Comparison of ENCODE assay signal across 8 cellular contexts in genomic region chr14:73758392-73759182, GRCh38. TPM values are rescaled to one million over a fixed set of nuclear protein-coding genes. Genes with fewer than 3 reads are reported as not detected.
A peak's percentile ranks its signal among the peaks of the same experiment; 100 is the strongest.
DNase-seq lines count a peak whose midpoint lies in the region; ATAC-seq and TF ChIP-seq lines count a peak whose summit lies in the region.

No MANE protein-coding gene starts in this region.

- H3K36me3 Mint-ChIP-seq in CD4-positive, alpha-beta memory T cell: peaks cover 0 to 18% of the 10 kb centered on the region in 2 donors
- H3K36me3 Mint-ChIP-seq in activated CD8-positive, alpha-beta memory T cell treated with anti-CD3 and anti-CD28 coated beads, Interleukin-2, amount 10 ng/mL, durations not matched to agents 7 days and 5 days: peaks cover 11% of the 10 kb centered on the region

- H3K27me3 ChIP-seq in CD4-positive, alpha-beta memory T cell (ENCODE audit: insufficient read depth, low read length): no peaks in the 10 kb centered on the region
- H3K27me3 ChIP-seq in HL-60 (ENCODE audit: insufficient read depth, poor library complexity, severe bottlenecking): no peaks in the 10 kb centered on the region
- H3K27me3 ChIP-seq in NT2/D1 (ENCODE audit: insufficient read depth, insufficient read length): peaks cover 18% of the 10 kb centered on the region
- H3K27me3 ChIP-seq in endocrine pancreas (ENCODE audit: control insufficient read depth, insufficient read depth, low read length): no peaks in the 10 kb centered on the region
- H3K27me3 ChIP-seq in mucosa of rectum (ENCODE audit: control insufficient read depth in 2 of 2, insufficient read depth in 2 of 2, low read length in 2 of 2): no peaks in the 10 kb centered on the region

- H3K36me3 ChIP-seq in CD4-positive, alpha-beta memory T cell (ENCODE audit: insufficient read depth, low read length): no peaks in the 10 kb centered on the region
- H3K36me3 ChIP-seq in NT2/D1 (ENCODE audit: insufficient read depth, insufficient read length, low read length): no peaks in the 10 kb centered on the region
- no peaks in the 10 kb centered on the region for H3K36me3 ChIP-seq in endocrine pancreas (ENCODE audit: control insufficient read depth, insufficient read depth, low read length)
- H3K36me3 ChIP-seq in mucosa of rectum (ENCODE audit: control insufficient read depth in 2 of 2, insufficient read depth in 2 of 2, low read length in 2 of 2): no peaks in the 10 kb centered on the region

- intact Hi-C loops in CD4-positive, alpha-beta memory T cell (cut with micrococcal nuclease): loop anchor here (1.0 kb wide), 2 partner anchors 30 to 67 kb away; no protein-coding TSS in a partner anchor

- no peak for TF ChIP-seq CTCF in HL-60 (IDR thresholded peaks at IDR 0.05; ENCODE audit: insufficient read depth, low read length)

- H3K9ac ChIP-seq in NT2/D1 (ENCODE audit: insufficient read length, low read depth): peak overlapping the region; percentile 76
- H3K9ac ChIP-seq in endocrine pancreas (ENCODE audit: control insufficient read depth, insufficient read depth, low read length): peak overlapping the region; percentile 79
- H3K9ac ChIP-seq in mucosa of rectum (ENCODE audit: low read depth in 1 of 2, low read length in 2 of 2): peak overlapping the region; percentile 91

- no peaks in the 10 kb centered on the region for H3K9me3 Mint-ChIP-seq in CD4-positive, alpha-beta memory T cell
- H3K9me3 Mint-ChIP-seq in activated CD8-positive, alpha-beta memory T cell treated with anti-CD3 and anti-CD28 coated beads, Interleukin-2, amount 10 ng/mL, durations not matched to agents 7 days and 5 days (ENCODE audit: low read depth): no peaks in the 10 kb centered on the region

- H3K4me1 ChIP-seq in CD4-positive, alpha-beta memory T cell (ENCODE audit: insufficient read depth, low read length): peaks cover 83% of the 10 kb centered on the region
- H3K4me1 ChIP-seq in NT2/D1 (ENCODE audit: insufficient read depth, insufficient read length) (peaks cover 14% of the 10 kb centered on the region), endocrine pancreas (ENCODE audit: control insufficient read depth, insufficient read depth, low read length) (no peaks in the 10 kb centered on the region), mucosa of rectum (ENCODE audit: control insufficient read depth in 2 of 2, insufficient read depth in 2 of 2, low read length in 2 of 2) (peaks cover 83 to 89% of the 10 kb centered on the region in 2 donors)

- H3K4me3 ChIP-seq in CD4-positive, alpha-beta memory T cell (ENCODE audit: low read length in 2 of 2): peak overlapping the region; percentile 15 to 73
- H3K4me3 ChIP-seq in HL-60 (replicated peaks; ENCODE audit: insufficient read depth, low read length) (peak overlapping the region; percentile 61), NT2/D1 (ENCODE audit: insufficient read length, low read depth) (peak overlapping the region; percentile 64), endocrine pancreas (ENCODE audit: control insufficient read depth, insufficient read depth, low read length) (no peak overlapping the region), mucosa of rectum (ENCODE audit: low read length in 2 of 2) (peak overlapping the region; percentile 81 to 89)

- CTCF ChIA-PET in CD4-positive, alpha-beta memory T cell (lab: Charles Lee; ENCODE audit: partially characterized antibody): interaction anchor here (0.5 to 10.2 kb wide), 15 partner anchors 9 to 131 kb away, joined by 3 to 175 read pairs (median 7); no protein-coding TSS in a partner anchor
- CTCF ChIA-PET in activated CD8-positive, alpha-beta memory T cell treated with anti-CD3 and anti-CD28 coated beads, Interleukin-2, amount 10 ng/mL, durations not matched to agents 7 days and 5 days (lab: Charles Lee): interaction anchor here (0.8 to 14.1 kb wide), 14 partner anchors 9 to 93 kb away, joined by 3 to 151 read pairs (median 14); partner anchors contain the start of gene PTGR2

- peak overlapping the region; percentile 98 for H3K27ac ChIP-seq in CD4-positive, alpha-beta memory T cell (ENCODE audit: low read depth, low read length)
- peak overlapping the region; percentile 95 for H3K27ac ChIP-seq in HL-60 (replicated peaks)
- H3K27ac ChIP-seq in mucosa of rectum (ENCODE audit: low read depth in 2 of 2, low read length in 2 of 2): peak overlapping the region; percentile 94 to 96

- POLR2A ChIA-PET in CD4-positive, alpha-beta memory T cell (lab: Charles Lee; ENCODE audit: partially characterized antibody): interaction anchor here (0.8 to 15.6 kb wide), 24 partner anchors 9 to 300 kb away, joined by 3 to 465 read pairs (median 10); partner anchors contain the start of genes ACOT2, ACOT6, BBOF1 and COQ6

- H3K9me3 ChIP-seq in CD4-positive, alpha-beta memory T cell (ENCODE audit: control insufficient read depth in 1 of 2, low read length in 2 of 2): no peaks in the 10 kb centered on the region
- no peaks in the 10 kb centered on the region for H3K9me3 ChIP-seq in NT2/D1 (ENCODE audit: insufficient read depth, low read length)
- H3K9me3 ChIP-seq in endocrine pancreas (ENCODE audit: control insufficient read depth, low read length): no peaks in the 10 kb centered on the region
- no peaks in the 10 kb centered on the region for H3K9me3 ChIP-seq in mucosa of rectum (ENCODE audit: control insufficient read depth in 2 of 2, low read length in 2 of 2)

- peak; percentile 71 to 90 (median 72) for DNase-seq in CD4-positive, alpha-beta memory T cell
- peak; percentile 82 to 84 for DNase-seq in HL-60 (ENCODE audit: low read depth in 1 of 2, low spot score in 1 of 2)
- peak; percentile 57 for DNase-seq in NT2/D1 (ENCODE audit: low read depth, low spot score)
- peak; percentile 83 for DNase-seq in activated CD8-positive, alpha-beta memory T cell treated with anti-CD3 and anti-CD28 coated beads, Interleukin-2, amount 10 ng/mL, durations not matched to agents 7 days and 5 days
- DNase-seq in stimulated activated naive CD4-positive, alpha-beta T cell treated with Interleukin-2 at 50 U/mL for 16 hours (lab: John Stamatoyannopoulos, UW): peak; percentile 75

- H3K4me3 Mint-ChIP-seq in CD4-positive, alpha-beta memory T cell: peak overlapping the region; percentile 82 to 94 (median 89)
- H3K4me3 Mint-ChIP-seq in activated CD8-positive, alpha-beta memory T cell treated with anti-CD3 and anti-CD28 coated beads, Interleukin-2, amount 10 ng/mL, durations not matched to agents 7 days and 5 days: peak overlapping the region; percentile 85

- peaks cover 66 to 91% (median 76%) of the 10 kb centered on the region in 4 donors for H3K4me1 Mint-ChIP-seq in CD4-positive, alpha-beta memory T cell
- peaks cover 83% of the 10 kb centered on the region for H3K4me1 Mint-ChIP-seq in activated CD8-positive, alpha-beta memory T cell treated with anti-CD3 and anti-CD28 coated beads, Interleukin-2, amount 10 ng/mL, durations not matched to agents 7 days and 5 days

- peak overlapping the region; percentile 92 to 98 (median 95) for H3K27ac Mint-ChIP-seq in CD4-positive, alpha-beta memory T cell
- H3K27ac Mint-ChIP-seq in activated CD8-positive, alpha-beta memory T cell treated with anti-CD3 and anti-CD28 coated beads, Interleukin-2, amount 10 ng/mL, durations not matched to agents 7 days and 5 days: peak overlapping the region; percentile 92

- H3K27me3 Mint-ChIP-seq in CD4-positive, alpha-beta memory T cell: no peaks in the 10 kb centered on the region
- H3K27me3 Mint-ChIP-seq in activated CD8-positive, alpha-beta memory T cell treated with anti-CD3 and anti-CD28 coated beads, Interleukin-2, amount 10 ng/mL, durations not matched to agents 7 days and 5 days: no peaks in the 10 kb centered on the region

- peak; percentile 7 for ATAC-seq in activated CD8-positive, alpha-beta memory T cell treated with anti-CD3 and anti-CD28 coated beads, Interleukin-2, amount 10 ng/mL, durations not matched to agents 7 days and 5 days
- ATAC-seq in HG03432 (IDR thresholded peaks at IDR 0.05; ENCODE audit: unreplicated experiment): no peak

RNA-seq across cellular contexts. Expression of gene PNMA1, which starts 44.4 kb away (rescaled TPM):
- total RNA-seq in CD4-positive, alpha-beta memory T cell: 10 to 100 TPM; 53.3 to 59.3 TPM
- polyA plus RNA-seq in CD4-positive, alpha-beta memory T cell: 10 to 100 TPM; 47.8 to 56.3 TPM
- 10 to 100 TPM; 27.1 to 36.6 TPM for total RNA-seq in activated CD8-positive, alpha-beta memory T cell treated with anti-CD3 and anti-CD28 coated beads, Interleukin-2, amount 10 ng/mL, durations not matched to agents 7 days and 5 days
